ENCODE assay signal across 8 cellular contexts in the genomic region with DNA sequence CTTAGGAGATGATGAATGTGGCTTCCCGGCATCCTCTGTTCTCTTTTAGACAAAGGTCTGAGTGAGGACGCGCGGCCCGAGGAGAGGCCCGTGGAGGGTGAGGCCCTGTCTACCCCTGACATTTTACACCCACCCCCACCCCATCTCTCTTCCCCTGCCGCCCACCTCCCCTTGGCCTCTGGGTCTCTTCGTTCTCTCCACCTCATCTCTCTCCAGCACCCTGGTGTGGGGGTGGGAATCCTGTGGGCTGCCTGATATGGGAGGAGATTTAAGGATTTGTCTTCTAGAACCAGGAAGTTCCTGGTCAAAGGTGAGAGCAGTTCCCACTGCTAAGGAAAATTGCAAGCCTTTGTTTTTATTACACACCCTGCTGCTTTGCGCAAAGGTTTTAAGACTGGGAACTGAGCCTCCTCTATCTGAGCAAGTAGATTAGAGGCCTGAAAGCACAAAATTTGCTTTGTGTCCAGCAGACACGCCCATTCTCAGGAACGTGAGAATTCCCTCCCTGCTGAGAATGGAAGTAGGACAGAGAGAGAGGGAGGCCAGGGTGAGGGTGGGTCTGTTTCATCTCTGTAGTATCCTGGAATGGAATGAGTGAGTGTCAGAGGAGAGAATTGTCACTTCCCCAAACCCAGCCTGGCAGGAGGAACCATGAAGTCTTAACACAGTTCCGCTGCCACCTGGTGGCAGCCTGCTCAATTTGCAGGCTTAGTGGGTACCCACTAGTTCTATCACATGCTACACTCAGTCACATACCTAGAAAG.
A peak's percentile ranks its signal among the peaks of the same experiment; 100 is the strongest.
DNase-seq lines count a peak whose midpoint lies in the region; ATAC-seq lines count a peak whose summit lies in the region.

No MANE protein-coding gene starts in this region.

- no peaks in the 10 kb centered on the region for H3K27me3 Mint-ChIP-seq in activated T-cell treated with anti-CD3 and anti-CD28 coated beads, Interleukin-2, amount 50 U/mL, for 72 hours (ENCODE audit: low read depth)

- no peaks in the 10 kb centered on the region for H3K4me1 Mint-ChIP-seq in activated T-cell treated with anti-CD3 and anti-CD28 coated beads, Interleukin-2, amount 50 U/mL, for 72 hours (ENCODE audit: low read depth)

- no peaks in the 10 kb centered on the region for H3K36me3 Mint-ChIP-seq in activated T-cell treated with anti-CD3 and anti-CD28 coated beads, Interleukin-2, amount 50 U/mL, for 72 hours (ENCODE audit: insufficient read depth in 2 of 2)

- H3K4me3 Mint-ChIP-seq in activated T-cell treated with anti-CD3 and anti-CD28 coated beads, Interleukin-2, amount 50 U/mL, for 72 hours = no peak overlapping the region

- no peak for ATAC-seq in activated T-cell treated with anti-CD3 and anti-CD28 coated beads, Interleukin-2, amount 50 U/mL, for 72 hours (replicated peaks in 1 of 2)
- no peak for ATAC-seq in GM19351 (IDR thresholded peaks at IDR 0.05; ENCODE audit: unreplicated experiment)

- peak; percentile 11 for DNase-seq in activated T-cell treated with anti-CD3 and anti-CD28 coated beads for 24 hours (ENCODE audit: low read depth)
- DNase-seq in activated T-cell treated with anti-CD3 and anti-CD28 coated beads, Interleukin-2, amount 50 U/mL, for 1 hour = no peak
- DNase-seq in NCI-H187 (lab: John Stamatoyannopoulos, UW) = peak; percentile 48 to 50
- peak; percentile 9 to 33 for DNase-seq in activated T-cell treated with anti-CD3 and anti-CD28 coated beads, Interleukin-2, amount 50 U/mL, for 72 hours
- DNase-seq in iPS-NIHi11 (ENCODE audit: low spot score) = peak; percentile 83
- DNase-seq in stromal cell of bone marrow (ENCODE audit: low read depth) = peak; percentile 6
- DNase-seq in NCI-H2196 (lab: John Stamatoyannopoulos, UW; ENCODE audit: unreplicated experiment) = no peak

- H3K9me3 Mint-ChIP-seq in activated T-cell treated with anti-CD3 and anti-CD28 coated beads, Interleukin-2, amount 50 U/mL, for 72 hours = no peaks in the 10 kb centered on the region

- no peak overlapping the region for H3K27ac Mint-ChIP-seq in activated T-cell treated with anti-CD3 and anti-CD28 coated beads, Interleukin-2, amount 50 U/mL, for 72 hours

Comparison
In these comparisons a context has a peak if more than half of its experiments do, and no peak if none do; other contexts are left out.
1. DNase-seq: peak in activated T-cell treated with anti-CD3 and anti-CD28 coated beads for 24 hours (single experiment), NCI-H187 (2 of 2), activated T-cell treated with anti-CD3 and anti-CD28 coated beads, Interleukin-2, amount 50 U/mL, for 72 hours (2 of 2), iPS-NIHi11 (single experiment) and stromal cell of bone marrow (single experiment); none in activated T-cell treated with anti-CD3 and anti-CD28 coated beads, Interleukin-2, amount 50 U/mL, for 1 hour (single experiment) and NCI-H2196 (single experiment).